Comparison of ENCODE assay signal across 10 cellular contexts in genomic region chr3:39154323-39155021, GRCh38. TPM values are rescaled to one million over a fixed set of nuclear protein-coding genes. Genes with fewer than 3 reads are reported as not detected.
DNase-seq lines count a peak whose midpoint lies in the region; ATAC-seq, FAIRE-seq and TF ChIP-seq lines count a peak whose summit lies in the region.
"Had no signal": no experiment of that assay in that cellular context is flagged by ENCODE, and none has a peak within 500 bp of the region (broad histone marks: within the 10 kb centered on the region; RNA-seq: fewer than 3 reads in every experiment).

No MANE protein-coding gene starts in this region.

- H3K4me1 ChIP-seq in cardiac muscle cell (ENCODE audit: low read depth) = peaks cover 31% of the 10 kb centered on the region
- peaks cover 9 to 11% of the 10 kb centered on the region in 2 donors for H3K4me1 ChIP-seq in uterus

- H3K36me3 Mint-ChIP-seq in central memory CD8-positive, alpha-beta T cell (ENCODE audit: insufficient read depth) = peaks cover 38% of the 10 kb centered on the region
- H3K36me3 Mint-ChIP-seq in memory B cell = no peaks in the 10 kb centered on the region

- TF ChIP-seq CTCF in cardiac muscle cell (IDR thresholded peaks at IDR 0.05; ENCODE audit: low read depth, low read length) (no peak), uterus (IDR thresholded peaks at IDR 0.05) (no peak)

- H3K27me3 ChIP-seq in cardiac muscle cell (no peaks in the 10 kb centered on the region), uterus (no peaks in the 10 kb centered on the region)

- ATAC-seq in central memory CD8-positive, alpha-beta T cell (replicated peaks; ENCODE audit: extremely low read depth, poor library complexity, severe bottlenecking) = no peak
- no peak for ATAC-seq in memory B cell (ENCODE audit: low read depth)

- TF ChIP-seq POLR2A in uterus (IDR thresholded peaks at IDR 0.05) = no peak

- no peak for FAIRE-seq in frontal cortex (lab: Jason Lieb, UNC)
- FAIRE-seq: G401.6 had no signal

- DNase-seq in cardiac muscle cell (ENCODE audit: low read depth in 1 of 2, low spot score in 1 of 2) (no peak), cardiac septum (ENCODE audit: low spot score) (no peak), memory B cell (ENCODE audit: low spot score in 2 of 2) (no peak), uterus (peak; percentile 54 to 64), NCI-H748 treated with DMSO at 0.1 percent for 48 hours (lab: John Stamatoyannopoulos, UW) (no peak), frontal cortex (ENCODE audit: low spot score in 2 of 2) (no peak), hippocampal formation (lab: John Stamatoyannopoulos, UW) (no peak)
- DNase-seq in central memory CD8-positive, alpha-beta T cell (ENCODE audit: low spot score in 2 of 2) = no peak
- DNase-seq: NCI-H345 had no signal

- no peaks in the 10 kb centered on the region for H3K27me3 Mint-ChIP-seq in central memory CD8-positive, alpha-beta T cell
- no peaks in the 10 kb centered on the region for H3K27me3 Mint-ChIP-seq in memory B cell

- H3K9me3 ChIP-seq in cardiac muscle cell (ENCODE audit: low read depth) (no peaks in the 10 kb centered on the region), uterus (no peaks in the 10 kb centered on the region)

- no peak overlapping the region for H3K4me3 ChIP-seq in cardiac muscle cell
- H3K4me3 ChIP-seq in uterus = no peak overlapping the region

- no peaks in the 10 kb centered on the region for H3K36me3 ChIP-seq in cardiac muscle cell
- no peaks in the 10 kb centered on the region for H3K36me3 ChIP-seq in uterus

- peaks cover 40% of the 10 kb centered on the region for H3K4me1 Mint-ChIP-seq in central memory CD8-positive, alpha-beta T cell
- peaks cover 31% of the 10 kb centered on the region for H3K4me1 Mint-ChIP-seq in memory B cell

- peak overlapping the region; percentile 86 for H3K4me3 Mint-ChIP-seq in central memory CD8-positive, alpha-beta T cell
- peak overlapping the region; percentile 81 for H3K4me3 Mint-ChIP-seq in memory B cell

- H3K27ac Mint-ChIP-seq in central memory CD8-positive, alpha-beta T cell (ENCODE audit: low read depth) = peak overlapping the region; percentile 92
- H3K27ac Mint-ChIP-seq in memory B cell = peak overlapping the region; percentile 92

- H3K27ac ChIP-seq in cardiac muscle cell (peak overlapping the region; percentile 26), uterus (peak overlapping the region; percentile 96 to 99)

- no peaks in the 10 kb centered on the region for H3K9me3 Mint-ChIP-seq in central memory CD8-positive, alpha-beta T cell
- H3K9me3 Mint-ChIP-seq in memory B cell = no peaks in the 10 kb centered on the region

- intact Hi-C loops in cardiac septum (cut with DNase I) = no loop called here
- intact Hi-C loops in uterus (cut with DNase I; ENCODE audit: low total_unique reads) = no loop called here

RNA-seq across cellular contexts. Expression of gene CSRNP1, which starts 1.1 kb away (rescaled TPM):
- total RNA-seq in cardiac muscle cell (11.0 and 13.6 TPM in 2 replicates), cardiac septum (11.5 TPM), uterus (10 to 100 TPM; 23.6 to 79.7 (median 55.0) TPM), frontal cortex (2.4 TPM)
- 9.6 and 11.7 TPM in 2 replicates for polyA plus RNA-seq in cardiac muscle cell

RNA-seq across cellular contexts. Expression of gene XIRP1, which starts 37.9 kb away (rescaled TPM):
- total RNA-seq in cardiac muscle cell (195 and 315 TPM in 2 replicates), cardiac septum (1,123 TPM), uterus (under 1 TPM in 2 of 4 donors, not detected in 2; 0.06 to 0.07 TPM), frontal cortex (not detected)
- polyA plus RNA-seq in cardiac muscle cell = 136 and 199 TPM in 2 replicates

RNA-seq across cellular contexts. Expression of gene TTC21A, which starts 47.0 kb away (rescaled TPM):
- total RNA-seq in cardiac muscle cell (2.7 and 3.1 TPM in 2 replicates), cardiac septum (3.0 TPM), uterus (10 to 100 TPM in 1 of 4 donors, 1 to 10 TPM in 3; 2.8 to 16.3 (median 6.1) TPM), frontal cortex (3.7 TPM)
- 2.9 and 4.2 TPM in 2 replicates for polyA plus RNA-seq in cardiac muscle cell

RNA-seq across cellular contexts. Expression of gene GORASP1, which starts 47.0 kb away (rescaled TPM):
- total RNA-seq in cardiac muscle cell (128 and 135 TPM in 2 replicates), cardiac septum (45.9 TPM), uterus (10 to 100 TPM; 32.3 to 73.4 (median 47.5) TPM), frontal cortex (20.4 TPM)
- polyA plus RNA-seq in cardiac muscle cell = 69.3 and 70.3 TPM in 2 replicates

Comparison
In these comparisons a context has a peak if more than half of its experiments do, and no peak if none do; other contexts are left out.
1. DNase-seq: peak in uterus (2 of 2); none in cardiac muscle cell (0 of 2), cardiac septum (single experiment), central memory CD8-positive, alpha-beta T cell (0 of 2), memory B cell (0 of 2), NCI-H748 treated with DMSO at 0.1 percent for 48 hours (single experiment), frontal cortex (0 of 2) and hippocampal formation (0 of 2).
2. RNA of gene XIRP1, which starts 37.9 kb away (total RNA-seq): 1,123 TPM in cardiac septum (single experiment) and 195 to 315 TPM in cardiac muscle cell; 0.06 to 0.07 TPM in uterus and not detected in frontal cortex (single experiment); every median in the first group is over 100 times any median in the second.